ENCODE assay signal across 9 cellular contexts in the genomic region with DNA sequence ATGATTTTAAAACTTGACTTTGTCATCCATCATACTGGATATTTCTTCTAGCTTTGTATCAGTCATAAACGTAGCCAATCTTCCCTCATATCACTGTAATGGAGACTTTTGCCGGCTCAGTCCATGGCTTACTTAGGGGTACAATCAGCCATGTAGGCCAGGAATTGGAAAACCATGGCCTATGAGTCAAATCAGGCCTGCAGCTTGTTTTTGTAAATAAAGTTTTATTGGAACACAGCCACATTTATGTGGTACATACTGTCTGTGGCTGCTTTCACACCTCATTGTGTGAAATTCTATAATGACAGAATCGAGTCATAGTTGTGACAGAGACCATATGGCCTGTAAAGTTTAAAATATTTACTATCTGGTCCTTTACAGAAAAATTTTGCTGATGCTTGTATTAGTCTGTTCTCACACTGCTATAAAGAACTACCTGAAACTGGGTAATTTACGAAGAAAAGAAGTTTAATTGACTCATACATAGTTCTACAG.
"Had no signal": no experiment of that assay in that cellular context is flagged by ENCODE, and none has a peak within 500 bp of the region (broad histone marks: within the 10 kb centered on the region; RNA-seq: fewer than 3 reads in every experiment).

No MANE protein-coding gene starts in this region.

- H3K9ac ChIP-seq: GM23248, KMS-11 had no signal

- H3K27ac ChIP-seq: GM23248, KMS-11 had no signal

- DNase-seq: GM23248, GOT3, H7, HFFc6, IMR-90, KBM-7 had no signal

- H3K36me3 ChIP-seq: HAP-1 had no signal

- H3K4me3 Mint-ChIP-seq: HFFc6 had no signal

- H3K4me2 ChIP-seq: KMS-11 had no signal

- H2AFZ ChIP-seq: GM23248 had no signal

- H3K9me3 ChIP-seq: HAP-1 had no signal

- H3K4me1 ChIP-seq: HAP-1 had no signal

- ATAC-seq: HCT116 had no signal

- H3K27ac Mint-ChIP-seq: HFFc6 had no signal

- H3K4me3 ChIP-seq: GM23248, HAP-1 had no signal
